8 cellular contexts compared by ENCODE assay signal in genomic region chr3:79297242-79297641, GRCh38.
DNase-seq lines count a peak whose midpoint lies in the region; TF ChIP-seq lines count a peak whose summit lies in the region.

No MANE protein-coding gene starts in this region.

- H3K4me3 ChIP-seq in cardiac fibroblast (replicated peaks in 1 of 2; ENCODE audit: low read depth in 2 of 2, low read length in 2 of 2) = no peak overlapping the region
- no peak overlapping the region for H3K4me3 ChIP-seq in rectal smooth muscle tissue (ENCODE audit: low read length)
- H3K4me3 ChIP-seq in Peyer's patch = no peak overlapping the region

- H3K27ac Mint-ChIP-seq in Calu3 (ENCODE audit: unreplicated experiment) = no peak overlapping the region

- intact Hi-C loops in Calu3 (cut with micrococcal nuclease; ENCODE audit: unreplicated experiment) = no loop called here

- H3K9ac ChIP-seq in rectal smooth muscle tissue (ENCODE audit: low read length) = no peak overlapping the region

- H3K36me3 Mint-ChIP-seq in Calu3 (ENCODE audit: insufficient read depth, unreplicated experiment) = no peaks in the 10 kb centered on the region

- no peaks in the 10 kb centered on the region for H3K36me3 ChIP-seq in rectal smooth muscle tissue (ENCODE audit: control insufficient read depth, insufficient read depth, low read length)
- H3K36me3 ChIP-seq in Peyer's patch = no peaks in the 10 kb centered on the region

- H3K27ac ChIP-seq in rectal smooth muscle tissue (ENCODE audit: low read depth, low read length) = peak overlapping the region; percentile 30
- H3K27ac ChIP-seq in Peyer's patch = no peak overlapping the region

- TF ChIP-seq POLR2A in Peyer's patch (IDR thresholded peaks at IDR 0.05) = no peak

- H3K4me1 Mint-ChIP-seq in Calu3 (ENCODE audit: low read depth, unreplicated experiment) = peaks cover 9% of the 10 kb centered on the region

- CTCF ChIA-PET in Calu3 (lab: Charles Lee) = no interaction called here

- BruUV-seq in Calu3 (replicated peaks; lab: Mats Ljungman, UMichigan) = no TSS peak

- no peaks in the 10 kb centered on the region for H3K27me3 Mint-ChIP-seq in Calu3 (ENCODE audit: unreplicated experiment)

- H3K4me1 ChIP-seq in rectal smooth muscle tissue (ENCODE audit: control insufficient read depth, insufficient read depth, low read length) (peaks cover 4% of the 10 kb centered on the region), Peyer's patch (no peaks in the 10 kb centered on the region)

- no peak for TF ChIP-seq CTCF in cardiac fibroblast (IDR thresholded peaks at IDR 0.05; ENCODE audit: low read depth, low read length)
- TF ChIP-seq CTCF in Peyer's patch (IDR thresholded peaks at IDR 0.05) = no peak
- TF ChIP-seq CTCF in Calu3 (IDR thresholded peaks at IDR 0.05; ENCODE audit: unreplicated experiment) = no peak

- H3K4me3 Mint-ChIP-seq in Calu3 (ENCODE audit: low read depth, unreplicated experiment) = no peak overlapping the region

- H3K9me3 ChIP-seq in Peyer's patch = no peaks in the 10 kb centered on the region

- DNase-seq in H4 (ENCODE audit: low spot score) (peak; percentile 82), NCI-H2171 treated with DMSO at 0.1 percent for 48 hours (lab: John Stamatoyannopoulos, UW) (peak; percentile 92), cardiac fibroblast (ENCODE audit: low read depth in 2 of 2) (peak; percentile 79 to 95), Peyer's patch (no peak), islet precursor cell (no peak), Calu3 (no peak)
- DNase-seq in activated T-cell treated with anti-CD3 and anti-CD28 coated beads, Interleukin-2, amount 50 U/mL, for 48 hours = no peak

- no peaks in the 10 kb centered on the region for H3K27me3 ChIP-seq in rectal smooth muscle tissue (ENCODE audit: control insufficient read depth, insufficient read depth, low read length)
- H3K27me3 ChIP-seq in Peyer's patch = no peaks in the 10 kb centered on the region

- H3K9me3 Mint-ChIP-seq in Calu3 (ENCODE audit: low read depth, unreplicated experiment) = peaks cover 4% of the 10 kb centered on the region

Comparison
In these comparisons a context has a peak if more than half of its experiments do, and no peak if none do; other contexts are left out.
1. DNase-seq: peak in H4 (single experiment), NCI-H2171 treated with DMSO at 0.1 percent for 48 hours (single experiment) and cardiac fibroblast (2 of 2); none in activated T-cell treated with anti-CD3 and anti-CD28 coated beads, Interleukin-2, amount 50 U/mL, for 48 hours (0 of 2), Peyer's patch (0 of 3), islet precursor cell (single experiment) and Calu3 (single experiment).